Comparison of ENCODE assay signal across 25 cellular contexts in genomic region chr6:39086711-39087110, GRCh38. TPM values are rescaled to one million over a fixed set of nuclear protein-coding genes. Genes with fewer than 3 reads are reported as not detected.
A peak's percentile ranks its signal among the peaks of the same experiment; 100 is the strongest.
DNase-seq lines count a peak whose midpoint lies in the region; ATAC-seq and TF ChIP-seq lines count a peak whose summit lies in the region.
"Had no signal": no experiment of that assay in that cellular context is flagged by ENCODE, and none has a peak within 500 bp of the region (broad histone marks: within the 10 kb centered on the region; RNA-seq: fewer than 3 reads in every experiment).

No MANE protein-coding gene starts in this region.

- H3K9me3 Mint-ChIP-seq in activated T-cell treated with anti-CD3 and anti-CD28 coated beads, Interleukin-2, amount 50 U/mL, for 72 hours: no peaks in the 10 kb centered on the region
- no peaks in the 10 kb centered on the region for H3K9me3 Mint-ChIP-seq in activated T-cell treated with anti-CD3 and anti-CD28 coated beads, Interleukin-2, amount 50 U/mL, for 4 hours
- no peaks in the 10 kb centered on the region for H3K9me3 Mint-ChIP-seq in endothelial cell (ENCODE audit: unreplicated experiment)
- H3K9me3 Mint-ChIP-seq: CD4-positive, CD25-positive, alpha-beta regulatory T cell; GM23338; H9 had no signal

- TF ChIP-seq CTCF in endothelial cell (IDR thresholded peaks at IDR 0.05; ENCODE audit: unreplicated experiment) (no peak), transverse colon (IDR thresholded peaks at IDR 0.05) (no peak)

- intact Hi-C loops in transverse colon (cut with DNase I; ENCODE audit: low total_unique reads): no loop called here

- no peak overlapping the region for H3K27ac Mint-ChIP-seq in activated T-cell treated with anti-CD3 and anti-CD28 coated beads, Interleukin-2, amount 50 U/mL, for 72 hours
- H3K27ac Mint-ChIP-seq in endothelial cell (ENCODE audit: unreplicated experiment): no peak overlapping the region
- H3K27ac Mint-ChIP-seq: GM23338 had no signal

- in situ Hi-C loops in transverse colon (cut with MboI; ENCODE audit: low pct_ligation_motif_present in 1 of 4, low pct_unique_long_range_greater_than_20kb in 1 of 4, low sequenced_read_pairs in 3 of 4): no loop called here

- no peaks in the 10 kb centered on the region for H3K36me3 ChIP-seq in transverse colon

- H3K9me3 ChIP-seq in transverse colon: no peaks in the 10 kb centered on the region
- H3K9me3 ChIP-seq: BLaER1 had no signal

- H3K27me3 Mint-ChIP-seq in activated T-cell treated with anti-CD3 and anti-CD28 coated beads, Interleukin-2, amount 50 U/mL, for 72 hours (ENCODE audit: low read depth): peaks cover 67% of the 10 kb centered on the region
- peaks cover 35% of the 10 kb centered on the region for H3K27me3 Mint-ChIP-seq in activated T-cell treated with anti-CD3 and anti-CD28 coated beads, Interleukin-2, amount 50 U/mL, for 4 hours (ENCODE audit: low read depth)
- H3K27me3 Mint-ChIP-seq in endothelial cell (ENCODE audit: unreplicated experiment): no peaks in the 10 kb centered on the region

- no peak for TF ChIP-seq POLR2A in transverse colon (IDR thresholded peaks at IDR 0.05)

- H3K4me1 Mint-ChIP-seq in activated T-cell treated with anti-CD3 and anti-CD28 coated beads, Interleukin-2, amount 50 U/mL, for 72 hours (ENCODE audit: low read depth): peaks cover 39% of the 10 kb centered on the region
- H3K4me1 Mint-ChIP-seq in activated T-cell treated with anti-CD3 and anti-CD28 coated beads, Interleukin-2, amount 50 U/mL, for 4 hours (ENCODE audit: low read depth): peaks cover 5% of the 10 kb centered on the region
- H3K4me1 Mint-ChIP-seq in endothelial cell (ENCODE audit: unreplicated experiment): peaks cover 27% of the 10 kb centered on the region

- no peak for DNase-seq in activated T-cell treated with anti-CD3 and anti-CD28 coated beads, Interleukin-2, amount 50 U/mL, for 72 hours
- no peak for DNase-seq in activated T-cell treated with anti-CD3 and anti-CD28 coated beads, Interleukin-2, amount 50 U/mL, for 4 hours
- DNase-seq in endothelial cell (ENCODE audit: low spot score) (no peak), transverse colon (no peak)
- DNase-seq: DMS153, DND-41, H9, IMR-90, KG1, NCI-H1092, NCI-H1436 treated with DMSO at 0.1 percent for 48 hours, NCI-H187 treated with DMSO at 0.1 percent for 48 hours, NCI-H2107, NCI-H446, NCI-H524 treated with DMSO at 0.1 percent for 48 hours, NCI-H82, RPMI8226, SHP77 treated with DMSO at 0.1 percent for 48 hours had no signal

- peak overlapping the region; percentile 23 to 26 for H3K4me3 Mint-ChIP-seq in activated T-cell treated with anti-CD3 and anti-CD28 coated beads, Interleukin-2, amount 50 U/mL, for 72 hours
- no peak overlapping the region for H3K4me3 Mint-ChIP-seq in activated T-cell treated with anti-CD3 and anti-CD28 coated beads, Interleukin-2, amount 50 U/mL, for 4 hours
- H3K4me3 Mint-ChIP-seq in endothelial cell (ENCODE audit: unreplicated experiment): peak overlapping the region; percentile 33
- H3K4me3 Mint-ChIP-seq: CD4-positive, CD25-positive, alpha-beta regulatory T cell; GM23338; H9 had no signal

- no peak overlapping the region for H3K27ac ChIP-seq in transverse colon
- H3K27ac ChIP-seq: BLaER1 had no signal

- peaks cover 9% of the 10 kb centered on the region for H3K27me3 ChIP-seq in transverse colon
- H3K27me3 ChIP-seq: BLaER1 had no signal

- no peaks in the 10 kb centered on the region for H3K36me3 Mint-ChIP-seq in activated T-cell treated with anti-CD3 and anti-CD28 coated beads, Interleukin-2, amount 50 U/mL, for 72 hours (ENCODE audit: insufficient read depth in 2 of 2)
- no peaks in the 10 kb centered on the region for H3K36me3 Mint-ChIP-seq in activated T-cell treated with anti-CD3 and anti-CD28 coated beads, Interleukin-2, amount 50 U/mL, for 4 hours (ENCODE audit: insufficient read depth)
- H3K36me3 Mint-ChIP-seq in endothelial cell (ENCODE audit: low read depth, unreplicated experiment): peaks cover 11% of the 10 kb centered on the region
- H3K36me3 Mint-ChIP-seq: CD4-positive, CD25-positive, alpha-beta regulatory T cell had no signal

- WGBS in transverse colon (ENCODE audit: low coverage in 1 of 2), 2 donors: 56% methylated on average over 6 of the region's 6 CpGs; no CpG with 5 or more reads in 1 of the 2 donors

- no peak overlapping the region for H3K4me3 ChIP-seq in transverse colon
- H3K4me3 ChIP-seq: BLaER1, GM23338 had no signal

- no peak for TF ChIP-seq EP300 in transverse colon (IDR thresholded peaks at IDR 0.05; ENCODE audit: low read depth)

- ATAC-seq in activated T-cell treated with anti-CD3 and anti-CD28 coated beads, Interleukin-2, amount 50 U/mL, for 72 hours (replicated peaks in 1 of 2): no peak
- ATAC-seq in activated T-cell treated with anti-CD3 and anti-CD28 coated beads, Interleukin-2, amount 50 U/mL, for 4 hours: no peak
- peak; percentile 5 for ATAC-seq in GM21515 (IDR thresholded peaks at IDR 0.05; ENCODE audit: unreplicated experiment)
- ATAC-seq in HG03045 (IDR thresholded peaks at IDR 0.05; ENCODE audit: unreplicated experiment): peak; percentile 5
- ATAC-seq in HG03175 (IDR thresholded peaks at IDR 0.05; ENCODE audit: unreplicated experiment): no peak
- ATAC-seq in GM21381 (IDR thresholded peaks at IDR 0.05; ENCODE audit: unreplicated experiment): no peak
- ATAC-seq: GM23338 had no signal

- H3K4me1 ChIP-seq in transverse colon: peaks cover 0 to 4% (median 0%) of the 10 kb centered on the region in 4 donors

RNA-seq across cellular contexts. Expression of gene SAYSD1, which starts 28.3 kb away (rescaled TPM):
- 10 to 100 TPM; 21.0 to 22.0 TPM for total RNA-seq in activated T-cell treated with anti-CD3 and anti-CD28 coated beads, Interleukin-2, amount 50 U/mL, for 72 hours
- 10 to 100 TPM; 13.6 to 15.4 (median 13.9) TPM for total RNA-seq in activated T-cell treated with anti-CD3 and anti-CD28 coated beads, Interleukin-2, amount 50 U/mL, for 4 hours
- 10.8 TPM for total RNA-seq in endothelial cell (ENCODE audit: unreplicated experiment)
- 10 to 100 TPM in 3 of 4 donors, 1 to 10 TPM in 1; 2.2 to 30.7 (median 21.1) TPM for total RNA-seq in transverse colon

RNA-seq across cellular contexts. Expression of gene GLP1R, which starts 38.1 kb away (rescaled TPM):
- total RNA-seq in activated T-cell treated with anti-CD3 and anti-CD28 coated beads, Interleukin-2, amount 50 U/mL, for 72 hours: 1 to 10 TPM in 1 of 2 donors, under 1 TPM in 1; 0.77 to 2.1 TPM
- under 1 TPM; 0.05 to 0.16 (median 0.08) TPM for total RNA-seq in activated T-cell treated with anti-CD3 and anti-CD28 coated beads, Interleukin-2, amount 50 U/mL, for 4 hours
- 42.5 TPM for total RNA-seq in endothelial cell (ENCODE audit: unreplicated experiment)
- not detected for total RNA-seq in transverse colon
- total RNA-seq: CD4-positive, CD25-positive, alpha-beta regulatory T cell; IMR-90 had no signal

Comparison
In these comparisons a context has a peak if more than half of its experiments do, and no peak if none do; other contexts are left out.
1. ATAC-seq: peak in GM21515 (single experiment) and HG03045 (single experiment); none in activated T-cell treated with anti-CD3 and anti-CD28 coated beads, Interleukin-2, amount 50 U/mL, for 72 hours (0 of 2), activated T-cell treated with anti-CD3 and anti-CD28 coated beads, Interleukin-2, amount 50 U/mL, for 4 hours (0 of 2), HG03175 (single experiment) and GM21381 (single experiment).
2. RNA of gene GLP1R, which starts 38.1 kb away (total RNA-seq): 42.5 TPM in endothelial cell (single experiment); 0.77 to 2.1 TPM in activated T-cell treated with anti-CD3 and anti-CD28 coated beads, Interleukin-2, amount 50 U/mL, for 72 hours, 0.05 to 0.16 TPM in activated T-cell treated with anti-CD3 and anti-CD28 coated beads, Interleukin-2, amount 50 U/mL, for 4 hours and not detected in transverse colon; every median in the first group is over 10 times any median in the second.